11 cellular contexts compared by ENCODE assay signal in the genomic region with DNA sequence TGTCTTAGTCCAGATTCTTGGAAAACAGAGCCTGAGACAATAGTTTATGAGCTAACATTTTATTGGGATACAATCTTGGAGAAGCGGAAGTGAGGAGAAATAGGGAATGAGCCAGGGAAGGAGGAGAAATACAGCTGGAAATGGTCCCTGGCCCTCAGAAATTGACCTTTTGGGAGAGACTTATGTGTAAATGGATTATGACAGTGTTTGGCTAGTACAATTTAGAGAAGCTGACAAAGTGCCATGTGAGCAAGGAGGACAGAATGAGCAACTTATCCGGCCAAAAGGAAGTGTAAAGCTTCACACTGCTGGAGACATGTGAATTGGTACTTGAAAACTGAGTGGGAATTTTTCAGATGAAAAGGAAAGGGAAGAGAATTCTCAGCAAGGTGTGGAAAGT. TPM values are rescaled to one million over a fixed set of nuclear protein-coding genes. Genes with fewer than 3 reads are reported as not detected.
DNase-seq lines count a peak whose midpoint lies in the region; ATAC-seq and TF ChIP-seq lines count a peak whose summit lies in the region.
"Had no signal": no experiment of that assay in that cellular context is flagged by ENCODE, and none has a peak within 500 bp of the region (broad histone marks: within the 10 kb centered on the region; RNA-seq: fewer than 3 reads in every experiment).

No MANE protein-coding gene starts in this region.

- no peak for DNase-seq in activated naive CD8-positive, alpha-beta T cell treated with anti-CD3 and anti-CD28 coated beads for 36 hours
- DNase-seq in activated CD8-positive, alpha-beta T cell treated with anti-CD3 and anti-CD28 coated beads, Interleukin-2, amount 10 ng/mL, durations not matched to agents 7 days and 5 days: no peak
- DNase-seq in medulla oblongata (ENCODE audit: extremely low spot score) (peak; percentile 24), uterus (peak in 1 of 2 donors; percentile 27), A673 (ENCODE audit: low spot score) (no peak), Calu3 (no peak)
- DNase-seq: activated CD4-positive, alpha-beta T cell treated with anti-CD3 and anti-CD28 coated beads, Interleukin-2, amount 50 U/mL, for 4 hours; NCI-H187; SHP77 had no signal

- no peak for TF ChIP-seq POLR2A in uterus (IDR thresholded peaks at IDR 0.05)

- H3K27ac ChIP-seq in uterus: peak overlapping the region; percentile 80 to 83
- H3K27ac ChIP-seq in A673 (ENCODE audit: low read depth, low read length, poor library complexity, severe bottlenecking): no peak overlapping the region

- no peaks in the 10 kb centered on the region for H3K27me3 Mint-ChIP-seq in activated naive CD8-positive, alpha-beta T cell
- H3K27me3 Mint-ChIP-seq in activated naive CD8-positive, alpha-beta T cell treated with anti-CD3 and anti-CD28 coated beads for 36 hours: no peaks in the 10 kb centered on the region
- H3K27me3 Mint-ChIP-seq in activated CD8-positive, alpha-beta T cell treated with anti-CD3 and anti-CD28 coated beads, Interleukin-2, amount 10 ng/mL, durations not matched to agents 7 days and 5 days (ENCODE audit: low read depth): no peaks in the 10 kb centered on the region
- no peaks in the 10 kb centered on the region for H3K27me3 Mint-ChIP-seq in Calu3 (ENCODE audit: unreplicated experiment)

- H3K4me1 Mint-ChIP-seq in activated naive CD8-positive, alpha-beta T cell (ENCODE audit: low read depth): peaks cover 87% of the 10 kb centered on the region
- H3K4me1 Mint-ChIP-seq in activated naive CD8-positive, alpha-beta T cell treated with anti-CD3 and anti-CD28 coated beads for 36 hours: peaks cover 62% of the 10 kb centered on the region
- peaks cover 58% of the 10 kb centered on the region for H3K4me1 Mint-ChIP-seq in activated CD8-positive, alpha-beta T cell treated with anti-CD3 and anti-CD28 coated beads, Interleukin-2, amount 10 ng/mL, durations not matched to agents 7 days and 5 days (ENCODE audit: low read depth)
- H3K4me1 Mint-ChIP-seq in Calu3 (ENCODE audit: low read depth, unreplicated experiment): peaks cover 39% of the 10 kb centered on the region

- no peaks in the 10 kb centered on the region for H3K9me3 Mint-ChIP-seq in activated naive CD8-positive, alpha-beta T cell (ENCODE audit: low read depth)
- H3K9me3 Mint-ChIP-seq in activated naive CD8-positive, alpha-beta T cell treated with anti-CD3 and anti-CD28 coated beads for 36 hours: no peaks in the 10 kb centered on the region
- no peaks in the 10 kb centered on the region for H3K9me3 Mint-ChIP-seq in activated CD8-positive, alpha-beta T cell treated with anti-CD3 and anti-CD28 coated beads, Interleukin-2, amount 10 ng/mL, durations not matched to agents 7 days and 5 days (ENCODE audit: insufficient read depth)
- no peaks in the 10 kb centered on the region for H3K9me3 Mint-ChIP-seq in Calu3 (ENCODE audit: low read depth, unreplicated experiment)

- H3K36me3 ChIP-seq in uterus (no peaks in the 10 kb centered on the region), A673 (ENCODE audit: insufficient read depth, low read length, poor library complexity, severe bottlenecking) (no peaks in the 10 kb centered on the region)

- H3K4me1 ChIP-seq in uterus (no peaks in the 10 kb centered on the region), A673 (ENCODE audit: insufficient read depth, low read length, poor library complexity, severe bottlenecking) (peaks cover 39% of the 10 kb centered on the region)

- no TSS peak for BruUV-seq in A673 (replicated peaks; lab: Mats Ljungman, UMichigan)
- BruUV-seq in Calu3 (replicated peaks; lab: Mats Ljungman, UMichigan): no TSS peak

- H3K9me3 ChIP-seq in uterus: no peaks in the 10 kb centered on the region
- no peaks in the 10 kb centered on the region for H3K9me3 ChIP-seq in A673 (ENCODE audit: low read depth, low read length, poor library complexity, severe bottlenecking)

- H3K4me3 ChIP-seq in uterus (peak overlapping the region in 1 of 2 donors; percentile 39), A673 (ENCODE audit: low read depth, low read length, poor library complexity, severe bottlenecking) (no peak overlapping the region)

- peak overlapping the region; percentile 81 for H3K27ac Mint-ChIP-seq in activated naive CD8-positive, alpha-beta T cell
- no peak overlapping the region for H3K27ac Mint-ChIP-seq in activated naive CD8-positive, alpha-beta T cell treated with anti-CD3 and anti-CD28 coated beads for 36 hours
- H3K27ac Mint-ChIP-seq in activated CD8-positive, alpha-beta T cell treated with anti-CD3 and anti-CD28 coated beads, Interleukin-2, amount 10 ng/mL, durations not matched to agents 7 days and 5 days: peak overlapping the region; percentile 37
- H3K27ac Mint-ChIP-seq in Calu3 (ENCODE audit: unreplicated experiment): no peak overlapping the region

- peaks cover 9% of the 10 kb centered on the region for H3K36me3 Mint-ChIP-seq in activated naive CD8-positive, alpha-beta T cell
- peaks cover 22% of the 10 kb centered on the region for H3K36me3 Mint-ChIP-seq in activated naive CD8-positive, alpha-beta T cell treated with anti-CD3 and anti-CD28 coated beads for 36 hours
- H3K36me3 Mint-ChIP-seq in activated CD8-positive, alpha-beta T cell treated with anti-CD3 and anti-CD28 coated beads, Interleukin-2, amount 10 ng/mL, durations not matched to agents 7 days and 5 days (ENCODE audit: low read depth): peaks cover 25% of the 10 kb centered on the region
- peaks cover 25% of the 10 kb centered on the region for H3K36me3 Mint-ChIP-seq in Calu3 (ENCODE audit: insufficient read depth, unreplicated experiment)

- CTCF ChIA-PET in activated CD8-positive, alpha-beta T cell treated with anti-CD3 and anti-CD28 coated beads, Interleukin-2, amount 10 ng/mL, durations not matched to agents 7 days and 5 days (lab: Charles Lee): interaction anchor here (0.8 to 6.1 kb wide), 21 partner anchors 9 to 794 kb away, joined by 3 to 62 read pairs (median 10); a partner anchor contains a TSS
- CTCF ChIA-PET in A673 (lab: Charles Lee): interaction anchor here (0.7 to 0.9 kb wide), 2 partner anchors 86 to 554 kb away, joined by 3 to 4 read pairs; no protein-coding TSS in a partner anchor
- CTCF ChIA-PET in Calu3 (lab: Charles Lee): interaction anchor here (1.5 to 2.6 kb wide), 4 partner anchors 9 to 92 kb away, joined by 3 to 22 read pairs (median 4); a partner anchor contains a TSS

- intact Hi-C loops in uterus (cut with DNase I; ENCODE audit: low total_unique reads): no loop called here
- intact Hi-C loops in A673 (cut with micrococcal nuclease; ENCODE audit: unreplicated experiment): loop anchor here (5.0 to 10.0 kb wide), 3 partner anchors 91 to 799 kb away; a partner anchor contains a TSS
- intact Hi-C loops in Calu3 (cut with micrococcal nuclease; ENCODE audit: unreplicated experiment): no loop called here

- H3K27me3 ChIP-seq in uterus (no peaks in the 10 kb centered on the region), A673 (replicated peaks; ENCODE audit: insufficient read depth, low read depth, low read length, poor library complexity) (no peaks in the 10 kb centered on the region)

- TF ChIP-seq CTCF in uterus (IDR thresholded peaks at IDR 0.05) (no peak), A673 (conservative IDR thresholded peaks at IDR 0.05; ENCODE audit: low read depth, low read length) (no peak), Calu3 (IDR thresholded peaks at IDR 0.05; ENCODE audit: unreplicated experiment) (no peak)

- ATAC-seq in activated CD8-positive, alpha-beta T cell treated with anti-CD3 and anti-CD28 coated beads, Interleukin-2, amount 10 ng/mL, durations not matched to agents 7 days and 5 days: no peak
- no peak for ATAC-seq in HG03045 (IDR thresholded peaks at IDR 0.05; ENCODE audit: unreplicated experiment)

- peak overlapping the region; percentile 90 for H3K4me3 Mint-ChIP-seq in activated naive CD8-positive, alpha-beta T cell
- H3K4me3 Mint-ChIP-seq in activated naive CD8-positive, alpha-beta T cell treated with anti-CD3 and anti-CD28 coated beads for 36 hours: no peak overlapping the region
- H3K4me3 Mint-ChIP-seq in activated CD8-positive, alpha-beta T cell treated with anti-CD3 and anti-CD28 coated beads, Interleukin-2, amount 10 ng/mL, durations not matched to agents 7 days and 5 days: peak overlapping the region; percentile 29
- no peak overlapping the region for H3K4me3 Mint-ChIP-seq in Calu3 (ENCODE audit: low read depth, unreplicated experiment)

- POLR2A ChIA-PET in activated CD8-positive, alpha-beta T cell treated with anti-CD3 and anti-CD28 coated beads, Interleukin-2, amount 10 ng/mL, durations not matched to agents 7 days and 5 days (lab: Charles Lee): interaction anchor here (0.6 to 2.8 kb wide), 2 partner anchors 28 to 43 kb away, joined by 3 to 21 read pairs; a partner anchor contains a TSS
- POLR2A ChIA-PET in A673 (lab: Charles Lee; ENCODE audit: low non-redundant PET): no interaction called here

RNA-seq across cellular contexts. Expression of a gene that starts 2.9 kb away (rescaled TPM):
- 10 to 100 TPM; 19.7 to 25.7 TPM for total RNA-seq in activated naive CD8-positive, alpha-beta T cell treated with anti-CD3 and anti-CD28 coated beads for 36 hours
- total RNA-seq in activated CD8-positive, alpha-beta T cell treated with anti-CD3 and anti-CD28 coated beads, Interleukin-2, amount 10 ng/mL, durations not matched to agents 7 days and 5 days: 10 to 100 TPM; 30.5 to 33.0 TPM
- total RNA-seq in uterus (10 to 100 TPM; 43.8 to 74.3 (median 49.6) TPM), A673 (2021) (11.3 and 19.7 TPM in 2 replicates), Calu3 (2022) (27.7 and 38.5 TPM in 2 replicates)

RNA-seq across cellular contexts. Expression of a gene that starts 28.0 kb away (rescaled TPM):
- 100 to 1,000 TPM; 146 to 155 TPM for total RNA-seq in activated naive CD8-positive, alpha-beta T cell treated with anti-CD3 and anti-CD28 coated beads for 36 hours
- 10 to 100 TPM; 71.0 to 73.1 TPM for total RNA-seq in activated CD8-positive, alpha-beta T cell treated with anti-CD3 and anti-CD28 coated beads, Interleukin-2, amount 10 ng/mL, durations not matched to agents 7 days and 5 days
- total RNA-seq in uterus (10 to 100 TPM; 18.8 to 86.6 (median 73.9) TPM), A673 (2021) (75.3 and 85.9 TPM in 2 replicates), Calu3 (2022) (110 and 114 TPM in 2 replicates)

Comparison
In these comparisons a context has a peak if more than half of its experiments do, and no peak if none do; other contexts are left out.
1. H3K27ac Mint-ChIP-seq: peak in activated naive CD8-positive, alpha-beta T cell (single experiment) and activated CD8-positive, alpha-beta T cell treated with anti-CD3 and anti-CD28 coated beads, Interleukin-2, amount 10 ng/mL, durations not matched to agents 7 days and 5 days (single experiment); none in activated naive CD8-positive, alpha-beta T cell treated with anti-CD3 and anti-CD28 coated beads for 36 hours (single experiment) and Calu3 (single experiment).
2. H3K4me3 Mint-ChIP-seq: peak in activated naive CD8-positive, alpha-beta T cell (single experiment) and activated CD8-positive, alpha-beta T cell treated with anti-CD3 and anti-CD28 coated beads, Interleukin-2, amount 10 ng/mL, durations not matched to agents 7 days and 5 days (single experiment); none in activated naive CD8-positive, alpha-beta T cell treated with anti-CD3 and anti-CD28 coated beads for 36 hours (single experiment) and Calu3 (single experiment).